ENCODE assay signal across 22 cellular contexts in genomic region chr3:16102187-16102561, GRCh38.
DNase-seq lines count a peak whose midpoint lies in the region; ATAC-seq, FAIRE-seq and TF ChIP-seq lines count a peak whose summit lies in the region.
"Had no signal": no experiment of that assay in that cellular context is flagged by ENCODE, and none has a peak within 500 bp of the region (broad histone marks: within the 10 kb centered on the region; RNA-seq: fewer than 3 reads in every experiment).

No MANE protein-coding gene starts in this region.

- H3K4me1 ChIP-seq in SK-N-SH (ENCODE audit: control insufficient read depth in 1 of 2, insufficient read depth in 2 of 2, low read depth in 1 of 2, low read length in 1 of 2) = peaks cover 0 to 19% of the 10 kb centered on the region in 2 experiments; a peak in 2 of 4 replicates
- H3K4me1 ChIP-seq in astrocyte (ENCODE audit: insufficient read depth, low read length) = peaks cover 24% of the 10 kb centered on the region
- H3K4me1 ChIP-seq in fibroblast of lung (ENCODE audit: control insufficient read depth, extremely low read depth, insufficient read depth, low read length) = peaks cover 25% of the 10 kb centered on the region
- no peaks in the 10 kb centered on the region for H3K4me1 ChIP-seq in effector memory CD4-positive, alpha-beta T cell (ENCODE audit: control insufficient read depth, insufficient read depth, low read length, poor library complexity, severe bottlenecking)
- H3K4me1 ChIP-seq: BE2C, uterus had no signal

- H3K79me2 ChIP-seq in SK-N-SH (ENCODE audit: insufficient read depth) (no peaks in the 10 kb centered on the region), astrocyte (ENCODE audit: insufficient read depth, low read length) (no peaks in the 10 kb centered on the region), fibroblast of lung (ENCODE audit: control insufficient read depth, insufficient read depth, low read length) (no peaks in the 10 kb centered on the region)

- no peaks in the 10 kb centered on the region for H3K9me3 ChIP-seq in SK-N-SH
- H3K9me3 ChIP-seq in astrocyte (ENCODE audit: insufficient read depth, low read depth, low read length) = no peaks in the 10 kb centered on the region
- H3K9me3 ChIP-seq in fibroblast of lung (ENCODE audit: control insufficient read depth, insufficient read depth, low read depth, low read length) = no peaks in the 10 kb centered on the region
- no peaks in the 10 kb centered on the region for H3K9me3 ChIP-seq in effector memory CD4-positive, alpha-beta T cell (ENCODE audit: control insufficient read depth, low read length)
- H3K9me3 ChIP-seq: BE2C, uterus had no signal

- H3K4me1 Mint-ChIP-seq in astrocyte (ENCODE audit: low read depth, unreplicated experiment) = peaks cover 27% of the 10 kb centered on the region
- no peaks in the 10 kb centered on the region for H3K4me1 Mint-ChIP-seq in activated CD8-positive, alpha-beta T cell treated with anti-CD3 and anti-CD28 coated beads, Interleukin-2, amount 10 ng/mL, durations not matched to agents 7 days and 5 days (ENCODE audit: low read depth)

- no peaks in the 10 kb centered on the region for H3K36me3 Mint-ChIP-seq in astrocyte (ENCODE audit: low read depth, unreplicated experiment)
- no peaks in the 10 kb centered on the region for H3K36me3 Mint-ChIP-seq in activated CD8-positive, alpha-beta T cell treated with anti-CD3 and anti-CD28 coated beads, Interleukin-2, amount 10 ng/mL, durations not matched to agents 7 days and 5 days (ENCODE audit: low read depth)

- H3F3A ChIP-seq in SK-N-SH (replicated peaks; ENCODE audit: insufficient read depth) = peaks cover 38% of the 10 kb centered on the region

- H3K9me3 Mint-ChIP-seq in astrocyte (ENCODE audit: unreplicated experiment) = peaks cover 8% of the 10 kb centered on the region
- no peaks in the 10 kb centered on the region for H3K9me3 Mint-ChIP-seq in activated CD8-positive, alpha-beta T cell treated with anti-CD3 and anti-CD28 coated beads, Interleukin-2, amount 10 ng/mL, durations not matched to agents 7 days and 5 days (ENCODE audit: insufficient read depth)

- H3K4me3 ChIP-seq in SK-N-SH (ENCODE audit: low read depth in 2 of 2, low read length in 1 of 2) (no peak overlapping the region), astrocyte (ENCODE audit: insufficient read depth, low read depth, low read length) (no peak overlapping the region), fibroblast of lung (replicated peaks in 1 of 4; ENCODE audit: control extremely low read depth in 1 of 4, insufficient read depth in 1 of 4, low read depth in 3 of 4, low read length in 4 of 4) (no peak overlapping the region), skin epidermis (no peak overlapping the region)
- no peak overlapping the region for H3K4me3 ChIP-seq in effector memory CD4-positive, alpha-beta T cell (ENCODE audit: insufficient read depth, low read depth, low read length, poor library complexity, severe bottlenecking)
- H3K4me3 ChIP-seq: lung, uterus had no signal

- H3K4me2 ChIP-seq in SK-N-SH (no peak overlapping the region), astrocyte (ENCODE audit: low read length) (peak overlapping the region; percentile 71), fibroblast of lung (ENCODE audit: extremely low read depth, insufficient read depth, low read length) (peak overlapping the region; percentile 59)

- no peaks in the 10 kb centered on the region for H3K27me3 Mint-ChIP-seq in astrocyte (ENCODE audit: low read depth, unreplicated experiment)
- H3K27me3 Mint-ChIP-seq in activated CD8-positive, alpha-beta T cell treated with anti-CD3 and anti-CD28 coated beads, Interleukin-2, amount 10 ng/mL, durations not matched to agents 7 days and 5 days (ENCODE audit: low read depth) = peaks cover 2% of the 10 kb centered on the region

- peak overlapping the region; percentile 69; the same call in 1 of the 2 replicates for H3K9ac ChIP-seq in SK-N-SH
- H3K9ac ChIP-seq in astrocyte (ENCODE audit: low read length) = peak overlapping the region; percentile 80
- no peak overlapping the region for H3K9ac ChIP-seq in fibroblast of lung (ENCODE audit: insufficient read depth, low read length)

- WGBS in SK-N-SH (ENCODE audit: low lambda C conversion rate) = 52% methylated on average over 2 of the region's 2 CpGs

- TF ChIP-seq CTCF in SK-N-SH (IDR thresholded peaks at IDR 0.05) (no peak), astrocyte (IDR thresholded peaks at IDR 0.05; ENCODE audit: insufficient read depth, low read depth, low read length) (no peak), fibroblast of lung (conservative IDR thresholded peaks at IDR 0.05 in 1 of 2, IDR thresholded peaks at IDR 0.05 in 1 of 2; ENCODE audit: low read depth in 1 of 2, low read length in 2 of 2) (no peak)

- POLR2A ChIA-PET in SK-N-SH (lab: Yijun Ruan, JAX) = no interaction called here
- POLR2A ChIA-PET in activated CD8-positive, alpha-beta T cell treated with anti-CD3 and anti-CD28 coated beads, Interleukin-2, amount 10 ng/mL, durations not matched to agents 7 days and 5 days (lab: Charles Lee) = no interaction called here

- no peak for TF ChIP-seq EP300 in SK-N-SH (IDR thresholded peaks at IDR 0.05; ENCODE audit: borderline replicate concordance in 1 of 2, low read depth in 1 of 2, low read length in 1 of 2)

- DNase-seq in SK-N-SH (no peak), astrocyte (ENCODE audit: low read depth) (no peak), fibroblast of lung (ENCODE audit: low read depth in 2 of 2) (no peak), COR-L47 (lab: John Stamatoyannopoulos, UW) (no peak)
- no peak for DNase-seq in effector memory CD4-positive, alpha-beta T cell
- DNase-seq in activated CD8-positive, alpha-beta T cell treated with anti-CD3 and anti-CD28 coated beads, Interleukin-2, amount 10 ng/mL, durations not matched to agents 7 days and 5 days = no peak
- DNase-seq: activated naive CD4-positive, alpha-beta T cell; activated T-cell treated with anti-CD3 and anti-CD28 coated beads, Interleukin-2, amount 50 U/mL, for 24 hours; amniotic stem cell; BE2C; cerebellar nuclear complex; effector CD8-positive, alpha-beta T cell; NCI-H1694; retina; substantia nigra; uterus had no signal

- H3K27me3 ChIP-seq in SK-N-SH (ENCODE audit: insufficient read depth) (no peaks in the 10 kb centered on the region), astrocyte (ENCODE audit: insufficient read depth, low read length) (no peaks in the 10 kb centered on the region), fibroblast of lung (ENCODE audit: control insufficient read depth, insufficient read depth, low read length) (no peaks in the 10 kb centered on the region)
- H3K27me3 ChIP-seq in effector memory CD4-positive, alpha-beta T cell (replicated peaks; ENCODE audit: control insufficient read depth, insufficient read depth, low read length, poor library complexity, severe bottlenecking) = no peaks in the 10 kb centered on the region
- H3K27me3 ChIP-seq: BE2C, uterus had no signal

- no peaks in the 10 kb centered on the region for H3K9me2 ChIP-seq in SK-N-SH

- H3K27ac Mint-ChIP-seq in astrocyte (ENCODE audit: unreplicated experiment) = peak overlapping the region; percentile 99
- H3K27ac Mint-ChIP-seq in activated CD8-positive, alpha-beta T cell treated with anti-CD3 and anti-CD28 coated beads, Interleukin-2, amount 10 ng/mL, durations not matched to agents 7 days and 5 days = no peak overlapping the region

- TF ChIP-seq RAD21 in SK-N-SH (IDR thresholded peaks at IDR 0.05; ENCODE audit: low read length) = no peak

- H3K36me3 ChIP-seq in SK-N-SH (replicated peaks in 1 of 2; ENCODE audit: control insufficient read depth in 1 of 2, insufficient read depth in 2 of 2, low read length in 1 of 2) = no peaks in the 10 kb centered on the region
- no peaks in the 10 kb centered on the region for H3K36me3 ChIP-seq in astrocyte (ENCODE audit: insufficient read depth, low read length)
- H3K36me3 ChIP-seq in fibroblast of lung (ENCODE audit: control insufficient read depth, insufficient read depth, low read length) = no peaks in the 10 kb centered on the region
- H3K36me3 ChIP-seq in effector memory CD4-positive, alpha-beta T cell (ENCODE audit: control insufficient read depth, insufficient read depth, low read length) = no peaks in the 10 kb centered on the region
- H3K36me3 ChIP-seq: BE2C, uterus had no signal

- H2AFZ ChIP-seq in SK-N-SH (ENCODE audit: low read depth) (no peak overlapping the region), astrocyte (ENCODE audit: low read depth, low read length) (no peak overlapping the region), fibroblast of lung (ENCODE audit: low read length) (no peak overlapping the region)

- no peak for ATAC-seq in SK-N-SH treated with all-trans-retinoic acid at 6 μM for 48 hours
- no peak for ATAC-seq in activated CD8-positive, alpha-beta T cell treated with anti-CD3 and anti-CD28 coated beads, Interleukin-2, amount 10 ng/mL, durations not matched to agents 7 days and 5 days
- ATAC-seq: activated CD4-positive, CD25-positive, alpha-beta regulatory T cell treated with anti-CD3 and anti-CD28 coated beads, Interleukin-2, amount 50 U/mL, for 24 hours had no signal

- H4K20me1 ChIP-seq in SK-N-SH (ENCODE audit: insufficient read depth) (no peaks in the 10 kb centered on the region), astrocyte (ENCODE audit: insufficient read depth, low read length) (no peaks in the 10 kb centered on the region), fibroblast of lung (ENCODE audit: control insufficient read depth, extremely low read depth, insufficient read depth, low read length) (no peaks in the 10 kb centered on the region)

- no peak overlapping the region for H3K4me3 Mint-ChIP-seq in astrocyte (ENCODE audit: unreplicated experiment)
- no peak overlapping the region for H3K4me3 Mint-ChIP-seq in activated CD8-positive, alpha-beta T cell treated with anti-CD3 and anti-CD28 coated beads, Interleukin-2, amount 10 ng/mL, durations not matched to agents 7 days and 5 days
- H3K4me3 Mint-ChIP-seq: activated T-cell treated with anti-CD3 and anti-CD28 coated beads, Interleukin-2, amount 50 U/mL, for 24 hours had no signal

- CTCF ChIA-PET in SK-N-SH (lab: Yijun Ruan, JAX) = no interaction called here
- CTCF ChIA-PET in activated CD8-positive, alpha-beta T cell treated with anti-CD3 and anti-CD28 coated beads, Interleukin-2, amount 10 ng/mL, durations not matched to agents 7 days and 5 days (lab: Charles Lee) = no interaction called here

- H3K27ac ChIP-seq in SK-N-SH (ENCODE audit: low read depth in 2 of 2, low read length in 1 of 2) (peak overlapping the region in 1 of 2 experiments; percentile 94; a peak in 2 of 4 replicates), astrocyte (ENCODE audit: low read depth, low read length) (peak overlapping the region; percentile 98), fibroblast of lung (ENCODE audit: insufficient read depth, low read length) (peak overlapping the region; percentile 97), skin epidermis (peak overlapping the region in 18 of 21 experiments; percentile 2 to 89 (median 64))
- H3K27ac ChIP-seq in effector memory CD4-positive, alpha-beta T cell (ENCODE audit: insufficient read depth, low read length, poor library complexity, severe bottlenecking) = no peak overlapping the region
- H3K27ac ChIP-seq: 22Rv1, uterus had no signal

- FAIRE-seq in astrocyte (lab: Jason Lieb, UNC) = no peak
- FAIRE-seq: RCC 7860 had no signal

TF ChIP-seq in SK-N-SH, 30 proteins besides CTCF, POLR2A, EP300 and RAD21 (continues in another document):
- TF ChIP-seq FOXM1 (IDR thresholded peaks at IDR 0.05; ENCODE audit: low read depth) = no peak
- no peak for TF ChIP-seq JUND (IDR thresholded peaks at IDR 0.05)

TF ChIP-seq in SK-N-SH treated with all-trans-retinoic acid at 6 μM for 48 hours, 23 proteins besides CTCF, POLR2A, EP300 and RAD21 (continues in another document):
- TF ChIP-seq RARB (CRISPR knock-in tag; IDR thresholded peaks at IDR 0.05) = no peak
